14 cellular contexts compared by ENCODE assay signal in the genomic region with DNA sequence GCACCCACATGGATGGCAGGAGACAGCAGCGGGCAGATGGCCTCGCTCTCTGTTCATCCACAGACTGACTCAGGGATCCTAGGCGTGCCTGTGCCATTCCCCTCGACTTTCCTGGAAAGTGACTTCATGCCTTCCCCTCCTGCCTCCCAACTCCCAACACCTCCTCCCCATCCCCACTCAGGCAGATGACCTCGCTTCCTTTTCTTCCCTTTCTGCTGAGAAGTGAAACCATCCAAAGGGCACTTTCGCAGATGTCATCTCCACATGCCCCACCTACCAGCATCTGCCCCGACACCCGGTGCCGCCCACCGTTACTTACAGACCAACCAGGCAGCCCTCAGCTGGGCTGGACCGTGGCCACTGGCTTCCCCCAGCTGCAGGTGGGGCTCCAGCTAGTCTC. TPM values are rescaled to one million over a fixed set of nuclear protein-coding genes. Genes with fewer than 3 reads are reported as not detected.
DNase-seq lines count a peak whose midpoint lies in the region; ATAC-seq, FAIRE-seq and TF ChIP-seq lines count a peak whose summit lies in the region.
"Had no signal": no experiment of that assay in that cellular context is flagged by ENCODE, and none has a peak within 500 bp of the region (broad histone marks: within the 10 kb centered on the region; RNA-seq: fewer than 3 reads in every experiment).

No MANE protein-coding gene starts in this region.

- TF ChIP-seq CTCF in SK-N-SH (IDR thresholded peaks at IDR 0.05) = no peak
- TF ChIP-seq CTCF in bronchial epithelial cell (IDR thresholded peaks at IDR 0.05; ENCODE audit: insufficient read depth, low read length, severe bottlenecking) = no peak
- TF ChIP-seq CTCF in osteoblast (IDR thresholded peaks at IDR 0.05; ENCODE audit: extremely low read depth, low read depth, low read length) = no peak

- H3K4me2 ChIP-seq in SK-N-SH (no peak overlapping the region), osteoblast (ENCODE audit: insufficient read depth, low read length) (no peak overlapping the region)

- H3K36me3 Mint-ChIP-seq in stimulated activated naive B cell treated with anti-CD40 and anti-IgM and Interleukin-4, amounts not matched to agents 10 μg/mL and 1 μg/mL and 100 μg/mL, for 72 hours = no peaks in the 10 kb centered on the region
- H3K36me3 Mint-ChIP-seq: IgD-negative memory B cell had no signal

- no peak overlapping the region for H2AFZ ChIP-seq in SK-N-SH (ENCODE audit: low read depth)
- no peak overlapping the region for H2AFZ ChIP-seq in osteoblast (ENCODE audit: low read length)

- H3K4me1 ChIP-seq in SK-N-SH (ENCODE audit: control insufficient read depth in 1 of 2, insufficient read depth in 2 of 2, low read depth in 1 of 2, low read length in 1 of 2) = peaks cover 0 to 97% of the 10 kb centered on the region in 2 experiments; a peak in 1 of 4 replicates
- H3K4me1 ChIP-seq in osteoblast (ENCODE audit: insufficient read depth, low read length) = no peaks in the 10 kb centered on the region

- POLR2A ChIA-PET in SK-N-SH (lab: Yijun Ruan, JAX) = no interaction called here

- H3K4me3 ChIP-seq in SK-N-SH (ENCODE audit: low read depth in 2 of 2, low read length in 1 of 2) (no peak overlapping the region), bronchial epithelial cell (ENCODE audit: low read depth, low read length) (no peak overlapping the region), osteoblast (ENCODE audit: insufficient read depth, low read length) (no peak overlapping the region)
- H3K4me3 ChIP-seq: body of pancreas, heart right ventricle, ovary had no signal

- H3K4me1 Mint-ChIP-seq in stimulated activated naive B cell treated with anti-CD40 and anti-IgM and Interleukin-4, amounts not matched to agents 10 μg/mL and 1 μg/mL and 100 μg/mL, for 72 hours = peaks cover 16 to 26% of the 10 kb centered on the region in 2 donors
- H3K4me1 Mint-ChIP-seq: endodermal cell had no signal

- H3K9me3 Mint-ChIP-seq in stimulated activated naive B cell treated with anti-CD40 and anti-IgM and Interleukin-4, amounts not matched to agents 10 μg/mL and 1 μg/mL and 100 μg/mL, for 72 hours = no peaks in the 10 kb centered on the region
- H3K9me3 Mint-ChIP-seq: endodermal cell, IgD-negative memory B cell had no signal

- no peak for TF ChIP-seq EP300 in SK-N-SH (IDR thresholded peaks at IDR 0.05; ENCODE audit: borderline replicate concordance in 1 of 2, low read depth in 1 of 2, low read length in 1 of 2)

- no peaks in the 10 kb centered on the region for H3F3A ChIP-seq in SK-N-SH (replicated peaks; ENCODE audit: insufficient read depth)

- H3K9me3 ChIP-seq in SK-N-SH (no peaks in the 10 kb centered on the region), osteoblast (ENCODE audit: low read depth, low read length) (no peaks in the 10 kb centered on the region)
- H3K9me3 ChIP-seq: body of pancreas, heart right ventricle, ovary had no signal

- H3K4me3 Mint-ChIP-seq in stimulated activated naive B cell treated with anti-CD40 and anti-IgM and Interleukin-4, amounts not matched to agents 10 μg/mL and 1 μg/mL and 100 μg/mL, for 72 hours = peak overlapping the region; percentile 7 to 64
- H3K4me3 Mint-ChIP-seq: endodermal cell, IgD-negative memory B cell had no signal

- H3K36me3 ChIP-seq in SK-N-SH (replicated peaks in 1 of 2; ENCODE audit: control insufficient read depth in 1 of 2, insufficient read depth in 2 of 2, low read length in 1 of 2) (no peaks in the 10 kb centered on the region), bronchial epithelial cell (ENCODE audit: control insufficient read depth, insufficient read depth, low read length) (no peaks in the 10 kb centered on the region), osteoblast (ENCODE audit: insufficient read depth, low read length) (no peaks in the 10 kb centered on the region)
- H3K36me3 ChIP-seq: heart right ventricle, ovary had no signal

- peak overlapping the region in 1 of 2 experiments; percentile 78; a peak in 1 of 4 replicates for H3K27ac ChIP-seq in SK-N-SH (ENCODE audit: low read depth in 2 of 2, low read length in 1 of 2)
- no peak overlapping the region for H3K27ac ChIP-seq in osteoblast (ENCODE audit: low read depth, low read length)
- H3K27ac ChIP-seq: body of pancreas, heart right ventricle, ovary had no signal

- H3K79me2 ChIP-seq in SK-N-SH (ENCODE audit: insufficient read depth) = no peaks in the 10 kb centered on the region
- no peaks in the 10 kb centered on the region for H3K79me2 ChIP-seq in osteoblast (ENCODE audit: insufficient read depth, low read length)

- 58% methylated on average over 11 of the region's 11 CpGs for WGBS in SK-N-SH (ENCODE audit: low lambda C conversion rate)

- no peak for TF ChIP-seq RAD21 in SK-N-SH (IDR thresholded peaks at IDR 0.05; ENCODE audit: low read length)

- H3K9me2 ChIP-seq in SK-N-SH = no peaks in the 10 kb centered on the region

- CTCF ChIA-PET in SK-N-SH (lab: Yijun Ruan, JAX) = interaction anchor here (0.9 to 3.9 kb wide), 3 partner anchors 13 to 173 kb away, joined by 3 to 22 read pairs (median 9); no protein-coding TSS in a partner anchor

- H4K20me1 ChIP-seq in SK-N-SH (ENCODE audit: insufficient read depth) (no peaks in the 10 kb centered on the region), osteoblast (ENCODE audit: insufficient read depth, low read length) (no peaks in the 10 kb centered on the region)

- H3K27me3 Mint-ChIP-seq in stimulated activated naive B cell treated with anti-CD40 and anti-IgM and Interleukin-4, amounts not matched to agents 10 μg/mL and 1 μg/mL and 100 μg/mL, for 72 hours = peaks cover 11 to 17% of the 10 kb centered on the region in 2 donors

- no peak for FAIRE-seq in bronchial epithelial cell (lab: Jason Lieb, UNC)
- FAIRE-seq: GM18507 had no signal

- no peak for DNase-seq in SK-N-SH
- peak; percentile 78 for DNase-seq in NCI-H510A (lab: John Stamatoyannopoulos, UW)
- DNase-seq in bronchial epithelial cell (ENCODE audit: low read depth) = peak; percentile 37
- peak; percentile 44 for DNase-seq in stimulated activated naive B cell treated with anti-CD40 and anti-IgM and Interleukin-4, amounts not matched to agents 10 μg/mL and 1 μg/mL and 100 μg/mL, for 72 hours
- no peak for DNase-seq in NCI-H748 (lab: John Stamatoyannopoulos, UW; ENCODE audit: unreplicated experiment)
- DNase-seq in osteoblast (ENCODE audit: insufficient read length, low spot score, missing footprints) = no peak
- no peak for DNase-seq in AG20443 (ENCODE audit: low spot score)
- DNase-seq: body of pancreas, endodermal cell, heart right ventricle, ovary had no signal

- no peaks in the 10 kb centered on the region for H3K27me3 ChIP-seq in SK-N-SH (ENCODE audit: insufficient read depth)
- H3K27me3 ChIP-seq in bronchial epithelial cell (ENCODE audit: control insufficient read depth, insufficient read depth, low read length) = peaks cover 5% of the 10 kb centered on the region
- H3K27me3 ChIP-seq in osteoblast (ENCODE audit: insufficient read depth, low read length) = no peaks in the 10 kb centered on the region
- H3K27me3 ChIP-seq: body of pancreas, ovary had no signal

- peak overlapping the region; percentile 80 for H3K27ac Mint-ChIP-seq in stimulated activated naive B cell treated with anti-CD40 and anti-IgM and Interleukin-4, amounts not matched to agents 10 μg/mL and 1 μg/mL and 100 μg/mL, for 72 hours
- H3K27ac Mint-ChIP-seq: endodermal cell had no signal

- peak; percentile 5 for ATAC-seq in SK-N-SH treated with all-trans-retinoic acid at 6 μM for 48 hours
- ATAC-seq in stimulated activated naive B cell treated with anti-CD40 and anti-IgM and Interleukin-4, amounts not matched to agents 10 μg/mL and 1 μg/mL and 100 μg/mL, for 72 hours (replicated peaks) = peak; percentile 90
- ATAC-seq: body of pancreas had no signal

- H3K9ac ChIP-seq in SK-N-SH = no peak overlapping the region

TF ChIP-seq in SK-N-SH treated with all-trans-retinoic acid at 6 μM for 48 hours, 23 proteins besides CTCF, POLR2A, EP300 and RAD21 (continues in another document):
- TF ChIP-seq CSDC2 (CRISPR knock-in tag; IDR thresholded peaks at IDR 0.05) = no peak
- TF ChIP-seq ZNF70 (CRISPR knock-in tag; IDR thresholded peaks at IDR 0.05) = no peak
- TF ChIP-seq, protein P1, sequence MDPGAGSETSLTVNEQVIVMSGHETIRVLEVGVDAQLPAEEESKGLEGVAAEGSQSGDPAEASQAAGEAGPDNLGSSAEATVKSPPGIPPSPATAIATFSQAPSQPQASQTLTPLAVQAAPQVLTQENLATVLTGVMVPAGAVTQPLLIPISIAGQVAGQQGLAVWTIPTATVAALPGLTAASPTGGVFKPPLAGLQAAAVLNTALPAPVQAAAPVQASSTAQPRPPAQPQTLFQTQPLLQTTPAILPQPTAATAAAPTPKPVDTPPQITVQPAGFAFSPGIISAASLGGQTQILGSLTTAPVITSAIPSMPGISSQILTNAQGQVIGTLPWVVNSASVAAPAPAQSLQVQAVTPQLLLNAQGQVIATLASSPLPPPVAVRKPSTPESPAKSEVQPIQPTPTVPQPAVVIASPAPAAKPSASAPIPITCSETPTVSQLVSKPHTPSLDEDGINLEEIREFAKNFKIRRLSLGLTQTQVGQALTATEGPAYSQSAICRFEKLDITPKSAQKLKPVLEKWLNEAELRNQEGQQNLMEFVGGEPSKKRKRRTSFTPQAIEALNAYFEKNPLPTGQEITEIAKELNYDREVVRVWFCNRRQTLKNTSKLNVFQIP (CRISPR knock-in tag; IDR thresholded peaks at IDR 0.05; ENCODE audit: borderline replicate concordance, low read depth) = no peak
- TF ChIP-seq BACH2 (CRISPR knock-in tag; IDR thresholded peaks at IDR 0.05; ENCODE audit: borderline replicate concordance) = no peak

TF ChIP-seq in SK-N-SH, 30 proteins besides CTCF, POLR2A, EP300 and RAD21 (continues in another document):
- TF ChIP-seq, protein P2, sequence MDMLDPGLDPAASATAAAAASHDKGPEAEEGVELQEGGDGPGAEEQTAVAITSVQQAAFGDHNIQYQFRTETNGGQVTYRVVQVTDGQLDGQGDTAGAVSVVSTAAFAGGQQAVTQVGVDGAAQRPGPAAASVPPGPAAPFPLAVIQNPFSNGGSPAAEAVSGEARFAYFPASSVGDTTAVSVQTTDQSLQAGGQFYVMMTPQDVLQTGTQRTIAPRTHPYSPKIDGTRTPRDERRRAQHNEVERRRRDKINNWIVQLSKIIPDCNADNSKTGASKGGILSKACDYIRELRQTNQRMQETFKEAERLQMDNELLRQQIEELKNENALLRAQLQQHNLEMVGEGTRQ (IDR thresholded peaks at IDR 0.05; ENCODE audit: borderline replicate concordance, low read depth, low read length) = no peak

RNA-seq across cellular contexts. Expression of a gene that starts 29.6 kb away (rescaled TPM):
- polyA plus RNA-seq in SK-N-SH (2012; rRNA removed) = 4.2 and 4.4 TPM in 2 replicates
- 1.9 and 4.4 TPM in 2 replicates for polyA plus RNA-seq in SK-N-SH (2012; cell fraction: cytosol; rRNA removed)
- 23.8 and 41.4 TPM in 2 replicates for polyA plus RNA-seq in SK-N-SH (2012; cell fraction: nucleus; rRNA removed)
- total RNA-seq in bronchial epithelial cell (0.51 and 1.1 TPM in 2 replicates), osteoblast (1.1 TPM in 1 of 2 replicates, not detected in the other)

Comparison
In these comparisons a context has a peak if more than half of its experiments do, and no peak if none do; other contexts are left out.
1. DNase-seq: peak in NCI-H510A (single experiment), bronchial epithelial cell (single experiment) and stimulated activated naive B cell treated with anti-CD40 and anti-IgM and Interleukin-4, amounts not matched to agents 10 μg/mL and 1 μg/mL and 100 μg/mL, for 72 hours (single experiment); none in SK-N-SH (single experiment), NCI-H748 (single experiment), osteoblast (single experiment) and AG20443 (single experiment).